24 cellular contexts compared by ENCODE assay signal in the genomic region with DNA sequence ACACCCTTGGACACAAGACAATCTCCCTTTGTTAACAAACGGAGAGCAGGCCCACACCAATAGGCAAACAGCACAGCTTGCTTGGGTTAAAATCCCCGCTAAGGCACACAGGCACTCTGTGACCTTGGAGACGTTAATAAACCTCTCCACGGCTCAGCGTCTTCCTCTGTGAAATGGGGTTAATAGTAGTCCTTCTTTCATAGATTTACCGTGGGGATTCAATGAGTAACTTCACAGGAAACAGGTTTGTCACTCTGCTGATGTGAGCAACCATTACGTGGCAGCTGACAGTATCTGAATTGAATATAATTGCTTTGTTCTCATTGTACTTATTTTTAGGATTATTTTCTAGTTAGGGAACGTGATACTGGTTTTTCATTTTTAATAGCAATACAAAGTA.
A peak's percentile ranks its signal among the peaks of the same experiment; 100 is the strongest.
DNase-seq lines count a peak whose midpoint lies in the region; ATAC-seq, FAIRE-seq and TF ChIP-seq lines count a peak whose summit lies in the region.
"Had no signal": no experiment of that assay in that cellular context is flagged by ENCODE, and none has a peak within 500 bp of the region (broad histone marks: within the 10 kb centered on the region; RNA-seq: fewer than 3 reads in every experiment).

No MANE protein-coding gene starts in this region.

- H3K27me3 ChIP-seq in PC-9 (ENCODE audit: insufficient read depth, low read depth) (no peaks in the 10 kb centered on the region), H1 (replicated peaks in 1 of 4; ENCODE audit: control insufficient read depth in 3 of 4, extremely low read depth in 1 of 4, insufficient read depth in 3 of 4, low read length in 3 of 4) (peaks cover 0 to 3% (median 0%) of the 10 kb centered on the region in 4 experiments; a peak in 2 of 7 replicates), endodermal cell (ENCODE audit: control insufficient read depth, insufficient read depth, low read length, poor library complexity, severe bottlenecking) (no peaks in the 10 kb centered on the region)
- no peaks in the 10 kb centered on the region for H3K27me3 ChIP-seq in CD8-positive, alpha-beta T cell (ENCODE audit: insufficient read depth, low read length)
- H3K27me3 ChIP-seq: heart right ventricle had no signal

- TF ChIP-seq EP300 in H1 (IDR thresholded peaks at IDR 0.05; ENCODE audit: borderline replicate concordance in 1 of 2, low read depth in 2 of 2, low read length in 2 of 2): no peak

- H3K36me3 Mint-ChIP-seq in CD8-positive, alpha-beta T cell: no peaks in the 10 kb centered on the region
- H3K36me3 Mint-ChIP-seq in endodermal cell (ENCODE audit: low read depth): no peaks in the 10 kb centered on the region
- H3K36me3 Mint-ChIP-seq: activated naive CD4-positive, alpha-beta T cell treated with anti-CD3 and anti-CD28 coated beads, Interleukin-2, amount 50 U/mL, for 72 hours; CD4-positive, CD25-positive, alpha-beta regulatory T cell; naive thymus-derived CD4-positive, alpha-beta T cell had no signal

- no peak overlapping the region for H2BK5ac ChIP-seq in H1 (ENCODE audit: low read depth, low read length)

- no peak overlapping the region for H3K4ac ChIP-seq in H1 (replicated peaks; ENCODE audit: insufficient read length, low read depth, low read length)

- no peaks in the 10 kb centered on the region for H3K23me2 ChIP-seq in H1 (ENCODE audit: low read depth, low read length)

- POLR2A ChIA-PET in PC-9 (lab: Charles Lee; ENCODE audit: unreplicated experiment) (no interaction called here), H1 (lab: Charles Lee; ENCODE audit: partially characterized antibody) (no interaction called here)
- POLR2A ChIA-PET in CD8-positive, alpha-beta T cell (lab: Charles Lee): no interaction called here

- no peak overlapping the region for H2BK15ac ChIP-seq in H1 (ENCODE audit: low read length)

- H3K4me3 ChIP-seq in PC-9 (no peak overlapping the region), H1 (ENCODE audit: extremely low read depth in 1 of 4, insufficient read depth in 2 of 4, low read depth in 3 of 4, low read length in 4 of 4) (no peak overlapping the region), endodermal cell (ENCODE audit: low read length) (no peak overlapping the region)
- no peak overlapping the region for H3K4me3 ChIP-seq in CD8-positive, alpha-beta T cell (ENCODE audit: low read depth, low read length)
- H3K4me3 ChIP-seq: heart right ventricle, thoracic aorta had no signal

- H3K4me3 Mint-ChIP-seq in CD8-positive, alpha-beta T cell: no peak overlapping the region
- H3K4me3 Mint-ChIP-seq in endodermal cell: no peak overlapping the region
- H3K4me3 Mint-ChIP-seq: activated B cell treated with CpG ODN at 0.5 μM for 24 hours; CD4-positive, CD25-positive, alpha-beta regulatory T cell; central memory CD8-positive, alpha-beta T cell; HFFc6; naive thymus-derived CD4-positive, alpha-beta T cell had no signal

- H3K27me3 Mint-ChIP-seq in CD8-positive, alpha-beta T cell (ENCODE audit: low read depth): peaks cover 13% of the 10 kb centered on the region
- H3K27me3 Mint-ChIP-seq in endodermal cell (ENCODE audit: insufficient read depth): peaks cover 2% of the 10 kb centered on the region

- H3K27ac ChIP-seq in PC-9 (peak overlapping the region; percentile 95), H1 (ENCODE audit: low read depth, low read length) (no peak overlapping the region), endodermal cell (ENCODE audit: low read depth, low read length) (no peak overlapping the region)
- no peak overlapping the region for H3K27ac ChIP-seq in CD8-positive, alpha-beta T cell (ENCODE audit: low read depth, low read length)
- H3K27ac ChIP-seq: heart right ventricle, thoracic aorta had no signal

- no peak overlapping the region for H4K91ac ChIP-seq in H1 (replicated peaks; ENCODE audit: insufficient read length, low read length)

- H3K56ac ChIP-seq in H1 (replicated peaks; ENCODE audit: insufficient read length, low read depth, low read length): no peak overlapping the region

- H3K18ac ChIP-seq in H1 (ENCODE audit: extremely low read depth, low read length): no peak overlapping the region

- no peak for FAIRE-seq in H1 (lab: Jason Lieb, UNC)

- ATAC-seq in CD8-positive, alpha-beta T cell: no peak
- ATAC-seq in HG03378 (IDR thresholded peaks at IDR 0.05; ENCODE audit: unreplicated experiment): no peak
- ATAC-seq: activated naive CD4-positive, alpha-beta T cell treated with anti-CD3 and anti-CD28 coated beads, Interleukin-2, amount 50 U/mL, for 72 hours; naive thymus-derived CD4-positive, alpha-beta T cell had no signal

- no peaks in the 10 kb centered on the region for H3K79me2 ChIP-seq in PC-9 (ENCODE audit: low read depth)
- no peaks in the 10 kb centered on the region for H3K79me2 ChIP-seq in H1 (ENCODE audit: control insufficient read depth in 1 of 2, insufficient read depth in 2 of 2, low read length in 2 of 2)

- H4K8ac ChIP-seq in H1 (ENCODE audit: extremely low read depth, insufficient read depth, low read length): no peak overlapping the region

- TF ChIP-seq CTCF in PC-9 (conservative IDR thresholded peaks at IDR 0.05) (no peak), H1 (IDR thresholded peaks at IDR 0.05; ENCODE audit: control extremely low read depth in 1 of 3, insufficient read depth in 1 of 3, low read depth in 1 of 3, low read length in 3 of 3) (no peak), endodermal cell (conservative IDR thresholded peaks at IDR 0.05) (no peak)
- TF ChIP-seq CTCF in CD8-positive, alpha-beta T cell (IDR thresholded peaks at IDR 0.05): no peak

- H3K9me2 ChIP-seq in PC-9 (ENCODE audit: insufficient read depth): no peaks in the 10 kb centered on the region

- no peaks in the 10 kb centered on the region for H3K9me3 Mint-ChIP-seq in CD8-positive, alpha-beta T cell
- H3K9me3 Mint-ChIP-seq in endodermal cell: peaks cover 5% of the 10 kb centered on the region
- H3K9me3 Mint-ChIP-seq: activated naive CD4-positive, alpha-beta T cell treated with anti-CD3 and anti-CD28 coated beads, Interleukin-2, amount 50 U/mL, for 72 hours; central memory CD8-positive, alpha-beta T cell had no signal

- H4K20me1 ChIP-seq in PC-9 (ENCODE audit: insufficient read depth) (no peaks in the 10 kb centered on the region), H1 (replicated peaks in 1 of 2; ENCODE audit: control insufficient read depth in 1 of 2, insufficient read depth in 2 of 2, low read length in 2 of 2) (no peaks in the 10 kb centered on the region)

- CTCF ChIA-PET in PC-9 (lab: Charles Lee): no interaction called here
- CTCF ChIA-PET in H1 (lab: Charles Lee; ENCODE audit: partially characterized antibody): no interaction called here
- CTCF ChIA-PET in CD8-positive, alpha-beta T cell (lab: Charles Lee): no interaction called here

- H3K9me3 ChIP-seq in PC-9 (ENCODE audit: insufficient read depth, low read depth): no peaks in the 10 kb centered on the region
- no peaks in the 10 kb centered on the region for H3K9me3 ChIP-seq in H1 (ENCODE audit: insufficient read depth in 2 of 2, low read depth in 1 of 2, low read length in 1 of 2)
- H3K9me3 ChIP-seq in CD8-positive, alpha-beta T cell (ENCODE audit: low read length): no peaks in the 10 kb centered on the region
- H3K9me3 ChIP-seq in endodermal cell (ENCODE audit: control insufficient read depth, low read length): no peaks in the 10 kb centered on the region
- H3K9me3 ChIP-seq: thoracic aorta had no signal

- no peak overlapping the region for H3K14ac ChIP-seq in H1 (ENCODE audit: insufficient read length)

- no peak overlapping the region for H3K27ac Mint-ChIP-seq in CD8-positive, alpha-beta T cell
- no peak overlapping the region for H3K27ac Mint-ChIP-seq in endodermal cell
- H3K27ac Mint-ChIP-seq: activated B cell treated with CpG ODN at 0.5 μM for 24 hours; activated naive CD4-positive, alpha-beta T cell treated with anti-CD3 and anti-CD28 coated beads, Interleukin-2, amount 50 U/mL, for 72 hours; CD4-positive, CD25-positive, alpha-beta regulatory T cell; naive thymus-derived CD4-positive, alpha-beta T cell had no signal

- H2AFZ ChIP-seq in PC-9 (0 out of 2 replicates have a peak overlapping the region, but pooled peaks have one; percentile 5), H1 (ENCODE audit: low read length) (peak overlapping the region; percentile 74; the same call in 1 of the 2 replicates)

- WGBS in H1 (ENCODE audit: extremely low coverage in 1 of 2, insufficient coverage in 1 of 2, insufficient read length in 1 of 2, insufficient replicate concordance in 2 of 2, low coverage in 1 of 2, low lambda C conversion rate in 2 of 2, missing lambda C conversion rate in 1 of 2), 2 experiments: 79% methylated on average over 8 of the region's 8 CpGs; no CpG with 5 or more reads in 1 of the 2 experiments
- 86 to 87% methylated on average over 7 of the region's 8 CpGs for WGBS in endodermal cell (ENCODE audit: insufficient coverage in 1 of 2, insufficient read length in 1 of 2), 2 experiments

- intact Hi-C loops in PC-9 (cut with micrococcal nuclease; ENCODE audit: unreplicated experiment): loop anchor here (2.0 kb wide), 1 partner anchor 62 kb away; no protein-coding TSS in a partner anchor
- intact Hi-C loops in CD8-positive, alpha-beta T cell (cut with DNase I, micrococcal nuclease): no loop called here

- no peak for TF ChIP-seq RAD21 in H1 (IDR thresholded peaks at IDR 0.05 in 1 of 2, conservative IDR thresholded peaks at IDR 0.05 in 1 of 2; ENCODE audit: low read depth in 2 of 2, low read length in 2 of 2)

- H3K23ac ChIP-seq in H1 (ENCODE audit: insufficient read length): no peak overlapping the region

- peak; percentile 25 for DNase-seq in EH (ENCODE audit: low read depth)
- no peak for DNase-seq in PC-9
- no peak for DNase-seq in H1 (ENCODE audit: low read depth in 1 of 2, low spot score in 2 of 2)
- peak; percentile 48 for DNase-seq in pons (ENCODE audit: low spot score)
- no peak for DNase-seq in CD8-positive, alpha-beta T cell
- no peak for DNase-seq in OCI-M2 (lab: John Stamatoyannopoulos, UW; ENCODE audit: unreplicated experiment)
- DNase-seq in endodermal cell: no peak
- DNase-seq: activated B cell treated with CpG ODN at 0.5 μM for 24 hours; CD4-positive, CD25-positive, alpha-beta regulatory T cell; heart right ventricle; HFFc6; Kasumi-1; naive thymus-derived CD4-positive, alpha-beta T cell; NCI-H1092; NCI-H187 treated with DMSO at 0.1 percent for 48 hours; NCI-H69; nucleus accumbens; SHP77; stimulated activated CD4-positive, alpha-beta T cell treated with anti-CD3 and anti-CD28 coated beads, Interleukin-4, amount 100 ng/mL, for 4 hours; stimulated activated naive CD4-positive, alpha-beta T cell treated with Interleukin-2 at 50 U/mL for 16 hours had no signal

- H3K36me3 ChIP-seq in PC-9 (ENCODE audit: low read depth): no peaks in the 10 kb centered on the region
- H3K36me3 ChIP-seq in H1 (ENCODE audit: control insufficient read depth in 2 of 4, insufficient read depth in 4 of 4, low read length in 3 of 4): no peaks in the 10 kb centered on the region
- H3K36me3 ChIP-seq in CD8-positive, alpha-beta T cell (ENCODE audit: insufficient read depth, low read length): no peaks in the 10 kb centered on the region
- H3K36me3 ChIP-seq in endodermal cell (ENCODE audit: control insufficient read depth, insufficient read depth, low read length): no peaks in the 10 kb centered on the region
- H3K36me3 ChIP-seq: heart right ventricle, thoracic aorta had no signal

- no TSS peak for BruUV-seq in PC-9 (replicated peaks; lab: Mats Ljungman, UMichigan)

- no peak overlapping the region for H2BK20ac ChIP-seq in H1 (ENCODE audit: low read length)

- H3K79me1 ChIP-seq in H1 (ENCODE audit: low read depth, low read length): no peaks in the 10 kb centered on the region

- H3K4me2 ChIP-seq in PC-9 (peak overlapping the region; percentile 72), H1 (ENCODE audit: insufficient read depth in 1 of 2, low read depth in 2 of 2, low read length in 2 of 2) (no peak overlapping the region)

- H3K4me1 Mint-ChIP-seq in CD8-positive, alpha-beta T cell (ENCODE audit: low read depth): no peaks in the 10 kb centered on the region
- peaks cover 3% of the 10 kb centered on the region for H3K4me1 Mint-ChIP-seq in endodermal cell
- H3K4me1 Mint-ChIP-seq: activated B cell treated with CpG ODN at 0.5 μM for 24 hours; CD4-positive, CD25-positive, alpha-beta regulatory T cell; central memory CD8-positive, alpha-beta T cell; naive thymus-derived CD4-positive, alpha-beta T cell had no signal

- no peak overlapping the region for H2AK5ac ChIP-seq in H1 (ENCODE audit: low read depth, low read length)

- H3K9ac ChIP-seq in H1 (replicated peaks in 1 of 4; ENCODE audit: extremely low read depth in 1 of 4, low read depth in 3 of 4, low read length in 3 of 4) (no peak overlapping the region), endodermal cell (ENCODE audit: extremely low read depth, low read length, poor library complexity, severe bottlenecking) (no peak overlapping the region)

- no peak overlapping the region for H2BK12ac ChIP-seq in H1 (ENCODE audit: low read depth, low read length)

- TF ChIP-seq POLR2A in H1 (IDR thresholded peaks at IDR 0.05; ENCODE audit: control extremely low read depth in 1 of 2, low read depth in 2 of 2, low read length in 2 of 2): no peak

- H2BK120ac ChIP-seq in H1 (replicated peaks; ENCODE audit: low read depth, low read length): no peak overlapping the region

- H3K4me1 ChIP-seq in PC-9 (replicated peaks; ENCODE audit: insufficient read depth): peaks cover 36% of the 10 kb centered on the region
- H3K4me1 ChIP-seq in H1 (replicated peaks in 1 of 4; ENCODE audit: control insufficient read depth in 3 of 4, insufficient read depth in 4 of 4, low read length in 3 of 4): no peaks in the 10 kb centered on the region
- no peaks in the 10 kb centered on the region for H3K4me1 ChIP-seq in CD8-positive, alpha-beta T cell (ENCODE audit: insufficient read depth, low read length)
- H3K4me1 ChIP-seq in endodermal cell (ENCODE audit: control insufficient read depth, insufficient read depth, low read length): no peaks in the 10 kb centered on the region

- H3F3A ChIP-seq in PC-9 (ENCODE audit: insufficient read depth, low read depth): peaks cover 29% of the 10 kb centered on the region

- H4K5ac ChIP-seq in H1 (ENCODE audit: insufficient read length, low read depth, low read length): no peak overlapping the region

Comparison
In these comparisons a context has a peak if more than half of its experiments do, and no peak if none do; other contexts are left out.
1. DNase-seq: peak in EH (single experiment) and pons (single experiment); none in PC-9 (0 of 2), H1 (0 of 2), CD8-positive, alpha-beta T cell (0 of 7), OCI-M2 (single experiment) and endodermal cell (single experiment).